8 cellular contexts compared by ENCODE assay signal in genomic region chr5:159331099-159331973, GRCh38. TPM values are rescaled to one million over a fixed set of nuclear protein-coding genes. Genes with fewer than 3 reads are reported as not detected.
DNase-seq lines count a peak whose midpoint lies in the region; ATAC-seq and TF ChIP-seq lines count a peak whose summit lies in the region.

No MANE protein-coding gene starts in this region.

- no peaks in the 10 kb centered on the region for H3K9me3 Mint-ChIP-seq in activated CD4-positive, alpha-beta T cell treated with anti-CD3 and anti-CD28 coated beads for 36 hours (ENCODE audit: low read depth)

- no peaks in the 10 kb centered on the region for H3K9me3 ChIP-seq in colonic mucosa

- H3K4me1 ChIP-seq in colonic mucosa, result no peaks in the 10 kb centered on the region

- H3K27ac ChIP-seq in colonic mucosa, result no peak overlapping the region

- DNase-seq in EH (ENCODE audit: low read depth) (peak; percentile 52), MV-4-11 (lab: John Stamatoyannopoulos, UW) (peak; percentile 45), colonic mucosa (peak; percentile 83), lower leg skin (ENCODE audit: low spot score in 2 of 2) (peak; percentile 58 to 95), NCI-H2171 treated with DMSO at 0.1 percent for 48 hours (lab: John Stamatoyannopoulos, UW) (no peak)
- DNase-seq in activated CD4-positive, alpha-beta T cell treated with anti-CD3 and anti-CD28 coated beads for 36 hours, result peak; percentile 86
- DNase-seq in stimulated activated CD4-positive, alpha-beta T cell treated with anti-CD3 and anti-CD28 coated beads, TNF-alpha, amount 100 ng/mL, for 48 hours (ENCODE audit: low read depth in 3 of 3), result peak; percentile 52 to 71 (median 54)

- H3K4me3 Mint-ChIP-seq in activated CD4-positive, alpha-beta T cell treated with anti-CD3 and anti-CD28 coated beads for 36 hours, result peak overlapping the region; percentile 62

- no peaks in the 10 kb centered on the region for H3K27me3 ChIP-seq in colonic mucosa

- no peak for TF ChIP-seq POLR2A in lower leg skin (IDR thresholded peaks at IDR 0.05)

- no peaks in the 10 kb centered on the region for H3K36me3 Mint-ChIP-seq in activated CD4-positive, alpha-beta T cell treated with anti-CD3 and anti-CD28 coated beads for 36 hours (ENCODE audit: low read depth)

- peaks cover 15% of the 10 kb centered on the region for H3K4me1 Mint-ChIP-seq in activated CD4-positive, alpha-beta T cell treated with anti-CD3 and anti-CD28 coated beads for 36 hours

- peak overlapping the region; percentile 33 for H3K4me3 ChIP-seq in colonic mucosa
- no peak overlapping the region for H3K4me3 ChIP-seq in lower leg skin (ENCODE audit: low read depth, poor library complexity, severe bottlenecking)

- ATAC-seq in GM21786 (IDR thresholded peaks at IDR 0.05; ENCODE audit: unreplicated experiment), result peak; percentile 55
- ATAC-seq in activated CD4-positive, alpha-beta T cell treated with anti-CD3 and anti-CD28 coated beads for 36 hours, result peak; percentile 96

- intact Hi-C loops in activated CD4-positive, alpha-beta T cell treated with anti-CD3 and anti-CD28 coated beads for 36 hours (cut with DNase I, micrococcal nuclease), result loop anchor here (2.0 to 5.0 kb wide), 5 partner anchors 174 to 655 kb away; partner anchors contain the start of gene ADRA1B (in 1 of the 2)
- intact Hi-C loops in colonic mucosa (cut with DNase I), result no loop called here
- intact Hi-C loops in lower leg skin (cut with DNase I; ENCODE audit: low total_unique reads), result no loop called here

- no peaks in the 10 kb centered on the region for H3K36me3 ChIP-seq in colonic mucosa

- H3K9ac ChIP-seq in colonic mucosa (ENCODE audit: low read depth in 2 of 2, low read length in 2 of 2), result peak overlapping the region in 1 of 2 donors; percentile 48

- CTCF ChIA-PET in activated CD4-positive, alpha-beta T cell treated with anti-CD3 and anti-CD28 coated beads for 36 hours (lab: Charles Lee), result interaction anchor here (0.7 to 2.5 kb wide), 11 partner anchors 12 to 691 kb away, joined by 3 to 9 read pairs (median 4); no protein-coding TSS in a partner anchor

- H3K27me3 Mint-ChIP-seq in activated CD4-positive, alpha-beta T cell treated with anti-CD3 and anti-CD28 coated beads for 36 hours, result peaks cover 2% of the 10 kb centered on the region

- POLR2A ChIA-PET in activated CD4-positive, alpha-beta T cell treated with anti-CD3 and anti-CD28 coated beads for 36 hours (lab: Charles Lee), result no interaction called here

- TF ChIP-seq CTCF in colonic mucosa (IDR thresholded peaks at IDR 0.05) (peak; percentile 74), lower leg skin (IDR thresholded peaks at IDR 0.05) (peak in 1 of 3 donors; percentile 28)

- H3K27ac Mint-ChIP-seq in activated CD4-positive, alpha-beta T cell treated with anti-CD3 and anti-CD28 coated beads for 36 hours, result peak overlapping the region; percentile 76

- 4 to 5% methylated on average over 46 to 50 of the region's 50 CpGs for WGBS in lower leg skin, 2 donors

RNA-seq across cellular contexts. Expression of gene IL12B, which starts 1.0 kb away (rescaled TPM):
- not detected for total RNA-seq in activated CD4-positive, alpha-beta T cell treated with anti-CD3 and anti-CD28 coated beads for 36 hours
- total RNA-seq in colonic mucosa, result not detected
- total RNA-seq in lower leg skin, result not detected

Comparison
In these comparisons a context has a peak if more than half of its experiments do, and no peak if none do; other contexts are left out.
1. intact Hi-C loops: an anchor here in activated CD4-positive, alpha-beta T cell treated with anti-CD3 and anti-CD28 coated beads for 36 hours (2.0 to 5.0 kb wide); none called in colonic mucosa and lower leg skin.